ENCODE assay signal across 23 cellular contexts in the genomic region with DNA sequence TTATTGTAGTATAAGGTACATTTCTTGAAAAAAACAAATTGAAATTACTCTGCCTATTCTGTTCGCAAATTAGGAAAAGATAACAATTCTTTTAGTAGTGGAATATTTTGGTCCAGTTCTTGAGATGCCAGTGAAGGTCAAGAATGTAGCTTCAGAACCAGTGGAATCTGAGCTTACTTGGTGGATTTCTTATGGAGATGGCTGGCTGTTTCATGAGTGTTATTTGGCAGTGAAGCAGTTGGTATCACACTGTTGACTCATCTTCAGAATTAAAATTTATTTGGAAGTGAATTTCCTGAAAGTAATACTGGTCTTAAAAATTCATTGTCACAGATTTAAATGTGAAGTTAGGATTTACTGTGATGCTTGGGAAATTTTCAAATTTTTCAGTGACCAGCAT. TPM values are rescaled to one million over a fixed set of nuclear protein-coding genes. Genes with fewer than 3 reads are reported as not detected.
"Had no signal": no experiment of that assay in that cellular context is flagged by ENCODE, and none has a peak within 500 bp of the region (broad histone marks: within the 10 kb centered on the region; RNA-seq: fewer than 3 reads in every experiment).

No MANE protein-coding gene starts in this region.

- H3K4me3 ChIP-seq: esophagus squamous epithelium, heart left ventricle, mucosa of descending colon, neural progenitor cell, psoas muscle, skin epidermis, tibial nerve had no signal

- H3K4me3 Mint-ChIP-seq: activated CD4-positive, alpha-beta T cell treated with anti-CD3 and anti-CD28 coated beads, Interleukin-2, amount 10 ng/mL, durations not matched to agents 24 days and 14 days; activated CD8-positive, alpha-beta T cell treated with anti-CD3 and anti-CD28 coated beads for 36 hours; activated naive CD4-positive, alpha-beta T cell treated with anti-CD3 and anti-CD28 coated beads for 36 hours; activated T-helper 17 cell treated with anti-CD3 and anti-CD28 coated beads, Interleukin-2, amount 50 U/mL, for 72 hours; dendritic cell treated with granulocyte-macrophage colony-stimulating factor and Interleukin-4, amounts not matched to agents 40 ng/mL and 50 ng/mL, for 4 days; memory B cell; naive thymus-derived CD4-positive, alpha-beta T cell; neural progenitor cell; T-helper 1 cell treated with Interleukin-12 subunit alpha and Interleukin-12 subunit beta and Interleukin-4 antibody, amounts not matched to agents 30 μg/mL and 1 μg/mL, for 36 hours had no signal

- H3K36me3 ChIP-seq: brain microvascular endothelial cell, heart left ventricle, neural progenitor cell had no signal

- DNase-seq: activated CD4-positive, alpha-beta T cell treated with anti-CD3 and anti-CD28 coated beads, Interleukin-2, amount 10 ng/mL, durations not matched to agents 24 days and 14 days; activated CD8-positive, alpha-beta T cell treated with anti-CD3 and anti-CD28 coated beads for 36 hours; activated naive CD4-positive, alpha-beta T cell treated with anti-CD3 and anti-CD28 coated beads for 36 hours; activated T-cell treated with anti-CD3 and anti-CD28 coated beads, Interleukin-2, amount 50 U/mL, for 1 hour; anterior cingulate cortex; brain microvascular endothelial cell; effector CD8-positive, alpha-beta T cell; esophagus squamous epithelium; heart left ventricle; left ventricle myocardium superior; mucosa of descending colon; naive thymus-derived CD4-positive, alpha-beta T cell; psoas muscle; right cardiac atrium; stimulated activated naive CD8-positive, alpha-beta T cell treated with anti-CD3 and anti-CD28 coated beads, Interleukin-15, Interleukin-2, amounts not matched to agents 100 U/mL and 50 U/mL, for 24 hours had no signal

- H3K4me1 ChIP-seq: esophagus squamous epithelium, neural progenitor cell had no signal

- H3K4me1 Mint-ChIP-seq: activated CD4-positive, alpha-beta T cell treated with anti-CD3 and anti-CD28 coated beads, Interleukin-2, amount 10 ng/mL, durations not matched to agents 24 days and 14 days; activated T-helper 17 cell treated with anti-CD3 and anti-CD28 coated beads, Interleukin-2, amount 50 U/mL, for 72 hours; neural progenitor cell had no signal

- H3K27me3 Mint-ChIP-seq: activated CD4-positive, alpha-beta T cell treated with anti-CD3 and anti-CD28 coated beads, Interleukin-2, amount 10 ng/mL, durations not matched to agents 24 days and 14 days; activated CD8-positive, alpha-beta T cell treated with anti-CD3 and anti-CD28 coated beads for 36 hours; activated T-helper 17 cell treated with anti-CD3 and anti-CD28 coated beads, Interleukin-2, amount 50 U/mL, for 72 hours; dendritic cell treated with granulocyte-macrophage colony-stimulating factor and Interleukin-4, amounts not matched to agents 40 ng/mL and 50 ng/mL, for 4 days; memory B cell; naive thymus-derived CD4-positive, alpha-beta T cell had no signal

- H3K27me3 ChIP-seq: brain microvascular endothelial cell, esophagus squamous epithelium, heart left ventricle, neural progenitor cell, tibial nerve had no signal

- H3K27ac Mint-ChIP-seq: activated CD4-positive, alpha-beta T cell treated with anti-CD3 and anti-CD28 coated beads, Interleukin-2, amount 10 ng/mL, durations not matched to agents 24 days and 14 days; activated CD8-positive, alpha-beta T cell treated with anti-CD3 and anti-CD28 coated beads for 36 hours; activated naive CD4-positive, alpha-beta T cell treated with anti-CD3 and anti-CD28 coated beads for 36 hours; activated T-helper 17 cell treated with anti-CD3 and anti-CD28 coated beads, Interleukin-2, amount 50 U/mL, for 72 hours; dendritic cell treated with granulocyte-macrophage colony-stimulating factor and Interleukin-4, amounts not matched to agents 40 ng/mL and 50 ng/mL, for 4 days; memory B cell; naive thymus-derived CD4-positive, alpha-beta T cell; neural progenitor cell; T-helper 1 cell treated with Interleukin-12 subunit alpha and Interleukin-12 subunit beta and Interleukin-4 antibody, amounts not matched to agents 30 μg/mL and 1 μg/mL, for 36 hours had no signal

RNA-seq across cellular contexts. Expression of a gene that starts 39.7 kb away (rescaled TPM):
- total RNA-seq: activated CD4-positive, alpha-beta T cell treated with anti-CD3 and anti-CD28 coated beads, Interleukin-2, amount 10 ng/mL, durations not matched to agents 24 days and 14 days; activated CD8-positive, alpha-beta T cell treated with anti-CD3 and anti-CD28 coated beads for 36 hours; activated naive CD4-positive, alpha-beta T cell treated with anti-CD3 and anti-CD28 coated beads for 36 hours; activated T-helper 17 cell treated with anti-CD3 and anti-CD28 coated beads, Interleukin-2, amount 50 U/mL, for 72 hours; esophagus squamous epithelium; heart left ventricle; left ventricle myocardium superior; mucosa of descending colon; naive thymus-derived CD4-positive, alpha-beta T cell; osteocyte; psoas muscle; right cardiac atrium had no signal
- polyA plus RNA-seq: heart left ventricle; naive thymus-derived CD4-positive, alpha-beta T cell; right cardiac atrium had no signal
